20 cellular contexts compared by ENCODE assay signal in genomic region chr3:187208159-187208558, GRCh38. TPM values are rescaled to one million over a fixed set of nuclear protein-coding genes. Genes with fewer than 3 reads are reported as not detected.
DNase-seq lines count a peak whose midpoint lies in the region; ATAC-seq, FAIRE-seq and TF ChIP-seq lines count a peak whose summit lies in the region.
"Had no signal": no experiment of that assay in that cellular context is flagged by ENCODE, and none has a peak within 500 bp of the region (broad histone marks: within the 10 kb centered on the region; RNA-seq: fewer than 3 reads in every experiment).

No MANE protein-coding gene starts in this region.

- H3K9me3 Mint-ChIP-seq in effector memory CD8-positive, alpha-beta T cell, result no peaks in the 10 kb centered on the region
- H3K9me3 Mint-ChIP-seq: activated CD4-positive, alpha-beta T cell treated with anti-CD3 and anti-CD28 coated beads, Interleukin-2, amount 10 ng/mL, durations not matched to agents 24 days and 14 days; activated T-helper 17 cell treated with anti-CD3 and anti-CD28 coated beads, Interleukin-2, amount 50 U/mL, for 72 hours; T-helper 1 cell treated with Interleukin-12 subunit alpha and Interleukin-12 subunit beta and Interleukin-4 antibody, amounts not matched to agents 30 μg/mL and 1 μg/mL, for 36 hours had no signal

- H3K9me3 ChIP-seq in esophagus muscularis mucosa (no peaks in the 10 kb centered on the region), small intestine (ENCODE audit: control insufficient read depth, low read depth) (no peaks in the 10 kb centered on the region)

- ATAC-seq in effector memory CD8-positive, alpha-beta T cell (replicated peaks), result no peak
- ATAC-seq in GM21737 (IDR thresholded peaks at IDR 0.05; ENCODE audit: unreplicated experiment), result no peak
- ATAC-seq: activated T-helper 17 cell treated with anti-CD3 and anti-CD28 coated beads, Interleukin-2, amount 50 U/mL, for 72 hours; naive thymus-derived CD4-positive, alpha-beta T cell had no signal

- H3K36me3 ChIP-seq in esophagus muscularis mucosa (no peaks in the 10 kb centered on the region), small intestine (ENCODE audit: control insufficient read depth in 2 of 2, insufficient read depth in 2 of 2, low read length in 2 of 2) (no peaks in the 10 kb centered on the region)
- H3K36me3 ChIP-seq: cardiac muscle cell had no signal

- H3K27ac ChIP-seq in esophagus muscularis mucosa (replicated peaks in 1 of 4) (peak overlapping the region; percentile 46 to 71 (median 66)), small intestine (ENCODE audit: low read depth in 1 of 2, low read length in 1 of 2) (no peak overlapping the region)
- H3K27ac ChIP-seq: cardiac muscle cell had no signal

- no peak for TF ChIP-seq CTCF in esophagus muscularis mucosa (IDR thresholded peaks at IDR 0.05)

- no peaks in the 10 kb centered on the region for H3K36me3 Mint-ChIP-seq in effector memory CD8-positive, alpha-beta T cell (ENCODE audit: insufficient read depth)

- H3K4me1 Mint-ChIP-seq in effector memory CD8-positive, alpha-beta T cell (ENCODE audit: low read depth in 2 of 2), result no peaks in the 10 kb centered on the region
- H3K4me1 Mint-ChIP-seq: activated CD4-positive, alpha-beta T cell treated with anti-CD3 and anti-CD28 coated beads, Interleukin-2, amount 10 ng/mL, durations not matched to agents 24 days and 14 days; naive thymus-derived CD4-positive, alpha-beta T cell had no signal

- TF ChIP-seq EP300 in esophagus muscularis mucosa (IDR thresholded peaks at IDR 0.05), result no peak

- no peak for TF ChIP-seq POLR2A in H54 (IDR thresholded peaks at IDR 0.05; ENCODE audit: low read depth, low read length)
- TF ChIP-seq POLR2A in esophagus muscularis mucosa (IDR thresholded peaks at IDR 0.05; ENCODE audit: low read depth), result no peak

- H3K4me1 ChIP-seq in esophagus muscularis mucosa (peaks cover 22 to 62% (median 54%) of the 10 kb centered on the region in 4 donors), small intestine (ENCODE audit: control insufficient read depth in 2 of 2, insufficient read depth in 1 of 2, low read depth in 1 of 2, low read length in 1 of 2) (peaks cover 3% of the 10 kb centered on the region in 2 donors)

- H3K27me3 Mint-ChIP-seq in effector memory CD8-positive, alpha-beta T cell, result peaks cover 21 to 34% of the 10 kb centered on the region in 2 donors

- FAIRE-seq in H54 (lab: Jason Lieb, UNC) (peak; percentile 62), small intestine (lab: Jason Lieb, UNC) (no peak)
- FAIRE-seq: GM12891, H1, HTR-8/SVneo, kidney had no signal

- H3K4me3 ChIP-seq in esophagus muscularis mucosa (no peak overlapping the region), small intestine (ENCODE audit: low read depth in 1 of 2, low read length in 2 of 2) (no peak overlapping the region)
- H3K4me3 ChIP-seq: cardiac muscle cell had no signal

- H3K27me3 ChIP-seq in esophagus muscularis mucosa (no peaks in the 10 kb centered on the region), small intestine (ENCODE audit: control insufficient read depth in 2 of 2, insufficient read depth in 2 of 2, low read length in 2 of 2) (no peaks in the 10 kb centered on the region)
- H3K27me3 ChIP-seq: cardiac muscle cell had no signal

- no peak overlapping the region for H3K27ac Mint-ChIP-seq in effector memory CD8-positive, alpha-beta T cell
- H3K27ac Mint-ChIP-seq: activated CD4-positive, alpha-beta T cell treated with anti-CD3 and anti-CD28 coated beads, Interleukin-2, amount 10 ng/mL, durations not matched to agents 24 days and 14 days; activated T-helper 17 cell treated with anti-CD3 and anti-CD28 coated beads, Interleukin-2, amount 50 U/mL, for 72 hours; naive thymus-derived CD4-positive, alpha-beta T cell; T-helper 1 cell treated with Interleukin-12 subunit alpha and Interleukin-12 subunit beta and Interleukin-4 antibody, amounts not matched to agents 30 μg/mL and 1 μg/mL, for 36 hours had no signal

- 59% methylated on average over 1 of the region's 1 CpG for WGBS in esophagus muscularis mucosa
- 19 to 43% (median 24%) methylated on average over 1 of the region's 1 CpG for WGBS in small intestine, 3 donors

- DNase-seq in H54 (ENCODE audit: insufficient read length, low spot score) (no peak), NCI-H2196 treated with DMSO at 0.1 percent for 48 hours (lab: John Stamatoyannopoulos, UW; ENCODE audit: unreplicated experiment) (peak; percentile 43), esophagus muscularis mucosa (ENCODE audit: extremely low spot score) (no peak), small intestine (peak; percentile 47), cerebellar nuclear complex (lab: John Stamatoyannopoulos, UW) (no peak), NOMO-1 treated with DMSO at 0.1 percent for 48 hours (lab: John Stamatoyannopoulos, UW; ENCODE audit: unreplicated experiment) (no peak)
- DNase-seq in effector memory CD8-positive, alpha-beta T cell, result no peak
- DNase-seq: activated CD4-positive, alpha-beta T cell treated with anti-CD3 and anti-CD28 coated beads, Interleukin-2, amount 10 ng/mL, durations not matched to agents 24 days and 14 days; COR-L47; kidney; naive thymus-derived CD4-positive, alpha-beta T cell; NCI-H1436 had no signal

- no peak overlapping the region for H3K4me3 Mint-ChIP-seq in effector memory CD8-positive, alpha-beta T cell
- H3K4me3 Mint-ChIP-seq: activated CD4-positive, alpha-beta T cell treated with anti-CD3 and anti-CD28 coated beads, Interleukin-2, amount 10 ng/mL, durations not matched to agents 24 days and 14 days; activated T-helper 17 cell treated with anti-CD3 and anti-CD28 coated beads, Interleukin-2, amount 50 U/mL, for 72 hours; naive thymus-derived CD4-positive, alpha-beta T cell; T-helper 1 cell treated with Interleukin-12 subunit alpha and Interleukin-12 subunit beta and Interleukin-4 antibody, amounts not matched to agents 30 μg/mL and 1 μg/mL, for 36 hours had no signal

- intact Hi-C loops in esophagus muscularis mucosa (cut with DNase I), result no loop called here

RNA-seq across cellular contexts. Expression of gene RTP1, which starts 10.9 kb away (rescaled TPM):
- total RNA-seq in esophagus muscularis mucosa, result not detected
- polyA plus RNA-seq in small intestine, result not detected
- total RNA-seq: activated CD4-positive, alpha-beta T cell treated with anti-CD3 and anti-CD28 coated beads, Interleukin-2, amount 10 ng/mL, durations not matched to agents 24 days and 14 days; activated T-helper 17 cell treated with anti-CD3 and anti-CD28 coated beads, Interleukin-2, amount 50 U/mL, for 72 hours; cardiac muscle cell; kidney; naive thymus-derived CD4-positive, alpha-beta T cell; skeletal muscle tissue had no signal
- polyA plus RNA-seq: cardiac muscle cell; naive thymus-derived CD4-positive, alpha-beta T cell had no signal

Comparison
In these comparisons a context has a peak if more than half of its experiments do, and no peak if none do; other contexts are left out.
1. DNase-seq: peak in NCI-H2196 treated with DMSO at 0.1 percent for 48 hours (single experiment) and small intestine (single experiment); none in H54 (single experiment), esophagus muscularis mucosa (single experiment), cerebellar nuclear complex (0 of 2), effector memory CD8-positive, alpha-beta T cell (0 of 3) and NOMO-1 treated with DMSO at 0.1 percent for 48 hours (single experiment).
2. H3K27ac ChIP-seq: peak in esophagus muscularis mucosa (4 of 4); none in small intestine (0 of 2).